1 cellular context compared by ENCODE assay signal in the genomic region with DNA sequence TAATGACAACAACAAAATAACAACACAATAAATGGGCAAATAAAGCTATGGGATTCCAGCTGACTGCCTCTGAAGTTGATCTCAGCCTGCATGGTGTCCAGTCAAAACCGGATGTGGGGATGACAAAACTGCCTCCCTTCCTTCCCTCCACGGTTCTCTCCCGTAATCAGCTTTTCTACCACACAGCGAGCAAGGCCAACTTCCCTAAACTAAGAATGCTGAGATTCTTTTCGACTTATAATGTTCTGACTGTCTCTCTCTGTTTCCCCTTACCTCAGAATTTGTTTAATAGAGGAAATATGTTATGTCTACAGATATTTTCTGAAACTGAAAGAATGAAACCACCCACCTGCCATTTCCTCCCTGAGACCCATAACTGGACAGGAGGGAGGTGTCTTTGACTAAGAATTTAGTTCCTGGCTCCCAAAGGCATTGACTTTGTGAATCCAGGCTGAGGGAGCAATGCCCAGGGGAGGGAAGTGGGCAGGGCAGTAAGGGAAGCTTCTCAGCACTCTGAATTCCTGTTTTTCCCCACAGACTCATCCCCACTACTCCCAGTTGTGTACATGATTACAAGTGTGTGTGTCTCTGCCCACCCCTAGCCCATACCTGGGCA.
TF ChIP-seq lines count a peak whose summit lies in the region.

No MANE protein-coding gene starts in this region.

TF ChIP-seq in GM12878, 131 proteins besides CTCF, POLR2A, EP300 and RAD21 (continues in another document):
- TF ChIP-seq, protein P1, sequence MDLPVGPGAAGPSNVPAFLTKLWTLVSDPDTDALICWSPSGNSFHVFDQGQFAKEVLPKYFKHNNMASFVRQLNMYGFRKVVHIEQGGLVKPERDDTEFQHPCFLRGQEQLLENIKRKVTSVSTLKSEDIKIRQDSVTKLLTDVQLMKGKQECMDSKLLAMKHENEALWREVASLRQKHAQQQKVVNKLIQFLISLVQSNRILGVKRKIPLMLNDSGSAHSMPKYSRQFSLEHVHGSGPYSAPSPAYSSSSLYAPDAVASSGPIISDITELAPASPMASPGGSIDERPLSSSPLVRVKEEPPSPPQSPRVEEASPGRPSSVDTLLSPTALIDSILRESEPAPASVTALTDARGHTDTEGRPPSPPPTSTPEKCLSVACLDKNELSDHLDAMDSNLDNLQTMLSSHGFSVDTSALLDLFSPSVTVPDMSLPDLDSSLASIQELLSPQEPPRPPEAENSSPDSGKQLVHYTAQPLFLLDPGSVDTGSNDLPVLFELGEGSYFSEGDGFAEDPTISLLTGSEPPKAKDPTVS (IDR thresholded peaks at IDR 0.05; ENCODE audit: low read depth, low read length) = no peak
- TF ChIP-seq HDGF (IDR thresholded peaks at IDR 0.05) (no peak), ZNF207 (IDR thresholded peaks at IDR 0.05; ENCODE audit: borderline replicate concordance) (no peak), KLF5 (IDR thresholded peaks at IDR 0.05; ENCODE audit: partially characterized antibody) (peak; percentile 42), MYB (IDR thresholded peaks at IDR 0.05; ENCODE audit: borderline replicate concordance, low read depth, low read length) (no peak), NFYA (IDR thresholded peaks at IDR 0.05; ENCODE audit: borderline replicate concordance, low read depth, low read length) (no peak), BCL11A (IDR thresholded peaks at IDR 0.05; ENCODE audit: low read depth, low read length) (peak; percentile 40), ZNF274 (IDR thresholded peaks at IDR 0.05; ENCODE audit: insufficient read depth, insufficient read length) (no peak), SUPT20H (IDR thresholded peaks at IDR 0.05; ENCODE audit: borderline replicate concordance, control insufficient read depth, low read depth, low read length) (no peak), HDAC2 (IDR thresholded peaks at IDR 0.05) (no peak), TBL1XR1 (IDR thresholded peaks at IDR 0.05; ENCODE audit: low read depth, low read length) (peak; percentile 93; the same call in 1 of the 2 replicates), NR2F1 (conservative IDR thresholded peaks at IDR 0.05) (0 out of 2 replicates have a peak, but pooled peaks have one; percentile 28), RBBP5 (conservative IDR thresholded peaks at IDR 0.05) (no peak), SMARCA5 (IDR thresholded peaks at IDR 0.05) (0 out of 2 replicates have a peak, but pooled peaks have one; percentile 21), PML (IDR thresholded peaks at IDR 0.05; ENCODE audit: low read length) (peak; percentile 42; the same call in 1 of the 2 replicates), MEF2A (IDR thresholded peaks at IDR 0.05; ENCODE audit: insufficient read depth, low read depth, low read length) (peak; percentile 73; the same call in 1 of the 2 replicates), MEF2B (IDR thresholded peaks at IDR 0.05; ENCODE audit: partially characterized antibody, poor library complexity, severe bottlenecking) (peak; percentile 95), POLR2AphosphoS2 (IDR thresholded peaks at IDR 0.05; ENCODE audit: low read depth, low read length) (peak; percentile 51; the same call in 1 of the 2 replicates), ETV6 (conservative IDR thresholded peaks at IDR 0.05 in 1 of 2, IDR thresholded peaks at IDR 0.05 in 1 of 2; ENCODE audit: borderline replicate concordance in 1 of 2, low read depth in 1 of 2) (peak in 1 of 2 experiments; percentile 98; a peak in 2 of 4 replicates), SIN3A (IDR thresholded peaks at IDR 0.05; ENCODE audit: low read depth, low read length) (no peak), KDM1A (IDR thresholded peaks at IDR 0.05; ENCODE audit: borderline replicate concordance) (no peak), ZNF622 (IDR thresholded peaks at IDR 0.05) (no peak), MXI1 (IDR thresholded peaks at IDR 0.05; ENCODE audit: low read depth, low read length) (0 out of 2 replicates have a peak, but pooled peaks have one; percentile 9), SPI1 (IDR thresholded peaks at IDR 0.05; ENCODE audit: borderline replicate concordance, insufficient read depth, low read depth, low read length) (peak; percentile 55; the same call in 1 of the 2 replicates), NRF1 (conservative IDR thresholded peaks at IDR 0.05; ENCODE audit: low read depth, low read length) (no peak), ZSCAN29 (IDR thresholded peaks at IDR 0.05) (no peak), SRF (IDR thresholded peaks at IDR 0.05; ENCODE audit: low read depth in 2 of 2, low read length in 2 of 2) (peak in 1 of 2 experiments; percentile 63; a peak in 1 of 4 replicates), HDAC6 (IDR thresholded peaks at IDR 0.05; ENCODE audit: unreplicated experiment) (no peak), BHLHE40 (IDR thresholded peaks at IDR 0.05; ENCODE audit: borderline replicate concordance in 1 of 2, low read depth in 2 of 2, low read length in 1 of 2) (peak; percentile 51 to 67; a peak in 2 of 4 replicates), CBX5 (IDR thresholded peaks at IDR 0.05; ENCODE audit: low read depth) (0 out of 2 replicates have a peak, but pooled peaks have one; percentile 43), NFXL1 (IDR thresholded peaks at IDR 0.05; ENCODE audit: borderline replicate concordance) (no peak)
- TF ChIP-seq, protein P2, sequence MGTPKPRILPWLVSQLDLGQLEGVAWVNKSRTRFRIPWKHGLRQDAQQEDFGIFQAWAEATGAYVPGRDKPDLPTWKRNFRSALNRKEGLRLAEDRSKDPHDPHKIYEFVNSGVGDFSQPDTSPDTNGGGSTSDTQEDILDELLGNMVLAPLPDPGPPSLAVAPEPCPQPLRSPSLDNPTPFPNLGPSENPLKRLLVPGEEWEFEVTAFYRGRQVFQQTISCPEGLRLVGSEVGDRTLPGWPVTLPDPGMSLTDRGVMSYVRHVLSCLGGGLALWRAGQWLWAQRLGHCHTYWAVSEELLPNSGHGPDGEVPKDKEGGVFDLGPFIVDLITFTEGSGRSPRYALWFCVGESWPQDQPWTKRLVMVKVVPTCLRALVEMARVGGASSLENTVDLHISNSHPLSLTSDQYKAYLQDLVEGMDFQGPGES (IDR thresholded peaks at IDR 0.05) = no peak
- TF ChIP-seq, protein P3, sequence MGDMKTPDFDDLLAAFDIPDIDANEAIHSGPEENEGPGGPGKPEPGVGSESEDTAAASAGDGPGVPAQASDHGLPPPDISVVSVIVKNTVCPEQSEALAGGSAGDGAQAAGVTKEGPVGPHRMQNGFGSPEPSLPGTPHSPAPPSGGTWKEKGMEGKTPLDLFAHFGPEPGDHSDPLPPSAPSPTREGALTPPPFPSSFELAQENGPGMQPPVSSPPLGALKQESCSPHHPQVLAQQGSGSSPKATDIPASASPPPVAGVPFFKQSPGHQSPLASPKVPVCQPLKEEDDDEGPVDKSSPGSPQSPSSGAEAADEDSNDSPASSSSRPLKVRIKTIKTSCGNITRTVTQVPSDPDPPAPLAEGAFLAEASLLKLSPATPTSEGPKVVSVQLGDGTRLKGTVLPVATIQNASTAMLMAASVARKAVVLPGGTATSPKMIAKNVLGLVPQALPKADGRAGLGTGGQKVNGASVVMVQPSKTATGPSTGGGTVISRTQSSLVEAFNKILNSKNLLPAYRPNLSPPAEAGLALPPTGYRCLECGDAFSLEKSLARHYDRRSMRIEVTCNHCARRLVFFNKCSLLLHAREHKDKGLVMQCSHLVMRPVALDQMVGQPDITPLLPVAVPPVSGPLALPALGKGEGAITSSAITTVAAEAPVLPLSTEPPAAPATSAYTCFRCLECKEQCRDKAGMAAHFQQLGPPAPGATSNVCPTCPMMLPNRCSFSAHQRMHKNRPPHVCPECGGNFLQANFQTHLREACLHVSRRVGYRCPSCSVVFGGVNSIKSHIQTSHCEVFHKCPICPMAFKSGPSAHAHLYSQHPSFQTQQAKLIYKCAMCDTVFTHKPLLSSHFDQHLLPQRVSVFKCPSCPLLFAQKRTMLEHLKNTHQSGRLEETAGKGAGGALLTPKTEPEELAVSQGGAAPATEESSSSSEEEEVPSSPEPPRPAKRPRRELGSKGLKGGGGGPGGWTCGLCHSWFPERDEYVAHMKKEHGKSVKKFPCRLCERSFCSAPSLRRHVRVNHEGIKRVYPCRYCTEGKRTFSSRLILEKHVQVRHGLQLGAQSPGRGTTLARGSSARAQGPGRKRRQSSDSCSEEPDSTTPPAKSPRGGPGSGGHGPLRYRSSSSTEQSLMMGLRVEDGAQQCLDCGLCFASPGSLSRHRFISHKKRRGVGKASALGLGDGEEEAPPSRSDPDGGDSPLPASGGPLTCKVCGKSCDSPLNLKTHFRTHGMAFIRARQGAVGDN (IDR thresholded peaks at IDR 0.05) = no peak; the same call in 1 of the 2 replicates
- TF ChIP-seq, protein P4, sequence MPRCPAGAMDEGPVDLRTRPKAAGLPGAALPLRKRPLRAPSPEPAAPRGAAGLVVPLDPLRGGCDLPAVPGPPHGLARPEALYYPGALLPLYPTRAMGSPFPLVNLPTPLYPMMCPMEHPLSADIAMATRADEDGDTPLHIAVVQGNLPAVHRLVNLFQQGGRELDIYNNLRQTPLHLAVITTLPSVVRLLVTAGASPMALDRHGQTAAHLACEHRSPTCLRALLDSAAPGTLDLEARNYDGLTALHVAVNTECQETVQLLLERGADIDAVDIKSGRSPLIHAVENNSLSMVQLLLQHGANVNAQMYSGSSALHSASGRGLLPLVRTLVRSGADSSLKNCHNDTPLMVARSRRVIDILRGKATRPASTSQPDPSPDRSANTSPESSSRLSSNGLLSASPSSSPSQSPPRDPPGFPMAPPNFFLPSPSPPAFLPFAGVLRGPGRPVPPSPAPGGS (IDR thresholded peaks at IDR 0.05; ENCODE audit: borderline replicate concordance, insufficient read depth, low read depth, low read length, poor library complexity, severe bottlenecking) = peak; percentile 80
- TF ChIP-seq, protein P5, sequence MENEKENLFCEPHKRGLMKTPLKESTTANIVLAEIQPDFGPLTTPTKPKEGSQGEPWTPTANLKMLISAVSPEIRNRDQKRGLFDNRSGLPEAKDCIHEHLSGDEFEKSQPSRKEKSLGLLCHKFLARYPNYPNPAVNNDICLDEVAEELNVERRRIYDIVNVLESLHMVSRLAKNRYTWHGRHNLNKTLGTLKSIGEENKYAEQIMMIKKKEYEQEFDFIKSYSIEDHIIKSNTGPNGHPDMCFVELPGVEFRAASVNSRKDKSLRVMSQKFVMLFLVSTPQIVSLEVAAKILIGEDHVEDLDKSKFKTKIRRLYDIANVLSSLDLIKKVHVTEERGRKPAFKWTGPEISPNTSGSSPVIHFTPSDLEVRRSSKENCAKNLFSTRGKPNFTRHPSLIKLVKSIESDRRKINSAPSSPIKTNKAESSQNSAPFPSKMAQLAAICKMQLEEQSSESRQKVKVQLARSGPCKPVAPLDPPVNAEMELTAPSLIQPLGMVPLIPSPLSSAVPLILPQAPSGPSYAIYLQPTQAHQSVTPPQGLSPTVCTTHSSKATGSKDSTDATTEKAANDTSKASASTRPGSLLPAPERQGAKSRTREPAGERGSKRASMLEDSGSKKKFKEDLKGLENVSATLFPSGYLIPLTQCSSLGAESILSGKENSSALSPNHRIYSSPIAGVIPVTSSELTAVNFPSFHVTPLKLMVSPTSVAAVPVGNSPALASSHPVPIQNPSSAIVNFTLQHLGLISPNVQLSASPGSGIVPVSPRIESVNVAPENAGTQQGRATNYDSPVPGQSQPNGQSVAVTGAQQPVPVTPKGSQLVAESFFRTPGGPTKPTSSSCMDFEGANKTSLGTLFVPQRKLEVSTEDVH (IDR thresholded peaks at IDR 0.05; ENCODE audit: low read depth, partially characterized antibody) = peak; percentile 48
- TF ChIP-seq, protein P6, sequence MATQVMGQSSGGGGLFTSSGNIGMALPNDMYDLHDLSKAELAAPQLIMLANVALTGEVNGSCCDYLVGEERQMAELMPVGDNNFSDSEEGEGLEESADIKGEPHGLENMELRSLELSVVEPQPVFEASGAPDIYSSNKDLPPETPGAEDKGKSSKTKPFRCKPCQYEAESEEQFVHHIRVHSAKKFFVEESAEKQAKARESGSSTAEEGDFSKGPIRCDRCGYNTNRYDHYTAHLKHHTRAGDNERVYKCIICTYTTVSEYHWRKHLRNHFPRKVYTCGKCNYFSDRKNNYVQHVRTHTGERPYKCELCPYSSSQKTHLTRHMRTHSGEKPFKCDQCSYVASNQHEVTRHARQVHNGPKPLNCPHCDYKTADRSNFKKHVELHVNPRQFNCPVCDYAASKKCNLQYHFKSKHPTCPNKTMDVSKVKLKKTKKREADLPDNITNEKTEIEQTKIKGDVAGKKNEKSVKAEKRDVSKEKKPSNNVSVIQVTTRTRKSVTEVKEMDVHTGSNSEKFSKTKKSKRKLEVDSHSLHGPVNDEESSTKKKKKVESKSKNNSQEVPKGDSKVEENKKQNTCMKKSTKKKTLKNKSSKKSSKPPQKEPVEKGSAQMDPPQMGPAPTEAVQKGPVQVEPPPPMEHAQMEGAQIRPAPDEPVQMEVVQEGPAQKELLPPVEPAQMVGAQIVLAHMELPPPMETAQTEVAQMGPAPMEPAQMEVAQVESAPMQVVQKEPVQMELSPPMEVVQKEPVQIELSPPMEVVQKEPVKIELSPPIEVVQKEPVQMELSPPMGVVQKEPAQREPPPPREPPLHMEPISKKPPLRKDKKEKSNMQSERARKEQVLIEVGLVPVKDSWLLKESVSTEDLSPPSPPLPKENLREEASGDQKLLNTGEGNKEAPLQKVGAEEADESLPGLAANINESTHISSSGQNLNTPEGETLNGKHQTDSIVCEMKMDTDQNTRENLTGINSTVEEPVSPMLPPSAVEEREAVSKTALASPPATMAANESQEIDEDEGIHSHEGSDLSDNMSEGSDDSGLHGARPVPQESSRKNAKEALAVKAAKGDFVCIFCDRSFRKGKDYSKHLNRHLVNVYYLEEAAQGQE (IDR thresholded peaks at IDR 0.05; ENCODE audit: low read depth, low read length) = no peak
- TF ChIP-seq, protein P7, sequence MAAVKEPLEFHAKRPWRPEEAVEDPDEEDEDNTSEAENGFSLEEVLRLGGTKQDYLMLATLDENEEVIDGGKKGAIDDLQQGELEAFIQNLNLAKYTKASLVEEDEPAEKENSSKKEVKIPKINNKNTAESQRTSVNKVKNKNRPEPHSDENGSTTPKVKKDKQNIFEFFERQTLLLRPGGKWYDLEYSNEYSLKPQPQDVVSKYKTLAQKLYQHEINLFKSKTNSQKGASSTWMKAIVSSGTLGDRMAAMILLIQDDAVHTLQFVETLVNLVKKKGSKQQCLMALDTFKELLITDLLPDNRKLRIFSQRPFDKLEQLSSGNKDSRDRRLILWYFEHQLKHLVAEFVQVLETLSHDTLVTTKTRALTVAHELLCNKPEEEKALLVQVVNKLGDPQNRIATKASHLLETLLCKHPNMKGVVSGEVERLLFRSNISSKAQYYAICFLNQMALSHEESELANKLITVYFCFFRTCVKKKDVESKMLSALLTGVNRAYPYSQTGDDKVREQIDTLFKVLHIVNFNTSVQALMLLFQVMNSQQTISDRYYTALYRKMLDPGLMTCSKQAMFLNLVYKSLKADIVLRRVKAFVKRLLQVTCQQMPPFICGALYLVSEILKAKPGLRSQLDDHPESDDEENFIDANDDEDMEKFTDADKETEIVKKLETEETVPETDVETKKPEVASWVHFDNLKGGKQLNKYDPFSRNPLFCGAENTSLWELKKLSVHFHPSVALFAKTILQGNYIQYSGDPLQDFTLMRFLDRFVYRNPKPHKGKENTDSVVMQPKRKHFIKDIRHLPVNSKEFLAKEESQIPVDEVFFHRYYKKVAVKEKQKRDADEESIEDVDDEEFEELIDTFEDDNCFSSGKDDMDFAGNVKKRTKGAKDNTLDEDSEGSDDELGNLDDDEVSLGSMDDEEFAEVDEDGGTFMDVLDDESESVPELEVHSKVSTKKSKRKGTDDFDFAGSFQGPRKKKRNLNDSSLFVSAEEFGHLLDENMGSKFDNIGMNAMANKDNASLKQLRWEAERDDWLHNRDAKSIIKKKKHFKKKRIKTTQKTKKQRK (IDR thresholded peaks at IDR 0.05; ENCODE audit: low read depth, low read length) = no peak
- TF ChIP-seq, protein P8, sequence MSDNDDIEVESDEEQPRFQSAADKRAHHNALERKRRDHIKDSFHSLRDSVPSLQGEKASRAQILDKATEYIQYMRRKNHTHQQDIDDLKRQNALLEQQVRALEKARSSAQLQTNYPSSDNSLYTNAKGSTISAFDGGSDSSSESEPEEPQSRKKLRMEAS (IDR thresholded peaks at IDR 0.05; ENCODE audit: low read depth, low read length) = no peak
